Comparison of ENCODE assay signal across 9 cellular contexts in the genomic region with DNA sequence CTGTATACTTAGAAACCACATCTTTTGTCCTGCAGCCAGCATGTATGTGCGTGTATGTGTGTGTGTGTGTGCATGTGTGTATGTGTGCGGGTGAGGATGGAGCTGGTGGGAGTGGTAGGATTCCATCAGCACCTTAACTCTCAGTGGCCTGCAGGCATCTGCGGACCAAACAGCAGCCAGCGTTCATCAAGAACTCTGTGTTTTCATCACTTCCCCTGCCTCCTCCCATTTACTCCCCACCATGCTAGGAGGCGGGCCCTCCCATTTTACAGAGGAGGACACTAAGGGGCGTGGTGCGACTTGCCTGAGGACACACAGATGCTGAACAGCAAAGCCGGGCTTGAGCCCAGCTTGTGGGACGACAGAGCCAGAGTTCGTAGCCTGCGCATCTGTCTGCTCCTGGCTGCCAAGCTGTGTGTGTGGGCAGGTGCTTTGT. TPM values are rescaled to one million over a fixed set of nuclear protein-coding genes. Genes with fewer than 3 reads are reported as not detected.
DNase-seq lines count a peak whose midpoint lies in the region; ATAC-seq and TF ChIP-seq lines count a peak whose summit lies in the region.
"Had no signal": no experiment of that assay in that cellular context is flagged by ENCODE, and none has a peak within 500 bp of the region (broad histone marks: within the 10 kb centered on the region; RNA-seq: fewer than 3 reads in every experiment).

No MANE protein-coding gene starts in this region.

- H3K4me1 Mint-ChIP-seq in glutamatergic neuron (ENCODE audit: low read depth, unreplicated experiment) = peaks cover 55% of the 10 kb centered on the region

- H3K4me3 Mint-ChIP-seq in glutamatergic neuron (ENCODE audit: unreplicated experiment) = peak overlapping the region; percentile 63
- H3K4me3 Mint-ChIP-seq: activated T-cell treated with anti-CD3 and anti-CD28 coated beads, Interleukin-2, amount 50 U/mL, for 72 hours had no signal

- H3K79me2 ChIP-seq in MM.1S (ENCODE audit: low read length) = no peaks in the 10 kb centered on the region

- in situ Hi-C loops in GM13976 (cut with MboI; ENCODE audit: low sequenced_read_pairs, unreplicated experiment) = loop anchor here (25.0 kb wide), 1 partner anchor 300 kb away; no protein-coding TSS in a partner anchor

- H4K20me1 ChIP-seq in MM.1S (ENCODE audit: insufficient read depth, low read length) = no peaks in the 10 kb centered on the region

- no peak for TF ChIP-seq CTCF in GM13976 (IDR thresholded peaks at IDR 0.05; ENCODE audit: borderline replicate concordance, control extremely low read depth, extremely low read depth, insufficient read depth, missing control alignments)
- TF ChIP-seq CTCF in glutamatergic neuron (IDR thresholded peaks at IDR 0.05; ENCODE audit: partially characterized antibody, unreplicated experiment) = no peak
- no peak for TF ChIP-seq CTCF in MM.1S (IDR thresholded peaks at IDR 0.05; ENCODE audit: low read length)

- H3F3A ChIP-seq in MM.1S (ENCODE audit: insufficient read depth, low read length) = no peaks in the 10 kb centered on the region

- no peaks in the 10 kb centered on the region for H3K36me3 ChIP-seq in MM.1S (replicated peaks; ENCODE audit: insufficient read depth, low read length)

- peak; percentile 54 for DNase-seq in A172 (ENCODE audit: low spot score)
- peak; percentile 65 for DNase-seq in GM13976 (ENCODE audit: low spot score)
- DNase-seq in RPMI7951 (ENCODE audit: low read depth) = peak; percentile 86
- peak; percentile 64 for DNase-seq in glutamatergic neuron
- no peak for DNase-seq in T-helper 9 cell
- DNase-seq in LoVo (ENCODE audit: low spot score) = no peak
- DNase-seq in MM.1S = no peak

- no peak overlapping the region for H3K9ac ChIP-seq in MM.1S (ENCODE audit: low read length)

- no peak for ATAC-seq in GM18858 (IDR thresholded peaks at IDR 0.05; ENCODE audit: unreplicated experiment)

- H3K9me2 ChIP-seq in MM.1S (replicated peaks; ENCODE audit: insufficient read depth, low read length) = no peaks in the 10 kb centered on the region

- peak overlapping the region; percentile 79 for H3K27ac Mint-ChIP-seq in glutamatergic neuron (ENCODE audit: unreplicated experiment)
- H3K27ac Mint-ChIP-seq: activated T-cell treated with anti-CD3 and anti-CD28 coated beads, Interleukin-2, amount 50 U/mL, for 72 hours had no signal

- H2AFZ ChIP-seq in MM.1S (ENCODE audit: low read length) = no peak overlapping the region

- no peak overlapping the region for H3K4me3 ChIP-seq in MM.1S (ENCODE audit: low read length)

- peaks cover 61% of the 10 kb centered on the region for H3K27me3 ChIP-seq in MM.1S (replicated peaks; ENCODE audit: insufficient read depth, low read length)

- no peaks in the 10 kb centered on the region for H3K4me1 ChIP-seq in MM.1S (ENCODE audit: low read length)

- no peak overlapping the region for H3K27ac ChIP-seq in MM.1S (ENCODE audit: low read length)

- peaks cover 15% of the 10 kb centered on the region for H3K27me3 Mint-ChIP-seq in glutamatergic neuron (ENCODE audit: unreplicated experiment)

- peaks cover 18% of the 10 kb centered on the region for H3K9me3 Mint-ChIP-seq in glutamatergic neuron (ENCODE audit: unreplicated experiment)
- H3K9me3 Mint-ChIP-seq: activated T-cell treated with anti-CD3 and anti-CD28 coated beads, Interleukin-2, amount 50 U/mL, for 72 hours had no signal

- no peaks in the 10 kb centered on the region for H3K9me3 ChIP-seq in MM.1S (replicated peaks; ENCODE audit: insufficient read depth, low read length)

- H3K4me2 ChIP-seq in MM.1S (ENCODE audit: low read depth, low read length) = no peak overlapping the region

- peaks cover 4% of the 10 kb centered on the region for H3K36me3 Mint-ChIP-seq in glutamatergic neuron (ENCODE audit: unreplicated experiment)

RNA-seq across cellular contexts. Expression of a gene that starts 8.9 kb away (rescaled TPM):
- 0.24 and 1.4 TPM in 2 replicates for total RNA-seq in A172 (2014; rRNA removed; shearing (Covaris generic))
- 0.48 and 3.2 TPM in 2 replicates for total RNA-seq in RPMI7951 (2014; rRNA removed; shearing (Covaris generic))
- 15.9 TPM for total RNA-seq in glutamatergic neuron (ENCODE audit: unreplicated experiment)

Comparison
In these comparisons a context has a peak if more than half of its experiments do, and no peak if none do; other contexts are left out.
1. DNase-seq: peak in A172 (single experiment), GM13976 (single experiment), RPMI7951 (single experiment) and glutamatergic neuron (single experiment); none in T-helper 9 cell (single experiment), LoVo (single experiment) and MM.1S (single experiment).